In genomic region chr12:118271199-118271598, GRCh38 we compare ENCODE assay signal across 18 cellular contexts.
A peak's percentile ranks its signal among the peaks of the same experiment; 100 is the strongest.
DNase-seq lines count a peak whose midpoint lies in the region; ATAC-seq, FAIRE-seq and TF ChIP-seq lines count a peak whose summit lies in the region.
"Had no signal": no experiment of that assay in that cellular context is flagged by ENCODE, and none has a peak within 500 bp of the region (broad histone marks: within the 10 kb centered on the region; RNA-seq: fewer than 3 reads in every experiment).

No MANE protein-coding gene starts in this region.

- intact Hi-C loops in HepG2 (cut with micrococcal nuclease; ENCODE audit: unreplicated experiment) (no loop called here), right lobe of liver (cut with DNase I) (no loop called here), lower lobe of right lung (cut with DNase I) (no loop called here)

- H3K9me3 Mint-ChIP-seq in type B pancreatic cell: no peaks in the 10 kb centered on the region

- H3K4me1 ChIP-seq in HepG2 (ENCODE audit: insufficient read depth, low read length) (no peaks in the 10 kb centered on the region), right lobe of liver (no peaks in the 10 kb centered on the region), foreskin keratinocyte (peaks cover 16% of the 10 kb centered on the region), lower lobe of right lung (peaks cover 28% of the 10 kb centered on the region)
- H3K4me1 ChIP-seq: BE2C, Peyer's patch had no signal

- in situ Hi-C loops in HepG2 (cut with HindIII; ENCODE audit: extremely low pct_ligation_motif_present, low pct_unique_long_range_greater_than_20kb): no loop called here

- H3K4me3 Mint-ChIP-seq in T-helper 17 cell (no peak overlapping the region), type B pancreatic cell (peak overlapping the region; percentile 12)
- H3K4me3 Mint-ChIP-seq: CD4-positive, CD25-positive, alpha-beta regulatory T cell had no signal

- CTCF ChIA-PET in HepG2 (lab: Yijun Ruan, JAX; ENCODE audit: low intra/inter-chr PET ratio, low total read pairs): no interaction called here

- H3K4me3 ChIP-seq in HepG2 (replicated peaks in 1 of 3; ENCODE audit: insufficient read depth in 1 of 3, low read depth in 2 of 3, low read length in 3 of 3) (no peak overlapping the region), right lobe of liver (no peak overlapping the region), lower lobe of right lung (no peak overlapping the region)
- H3K4me3 ChIP-seq: Peyer's patch had no signal

- TF ChIP-seq CTCF in HepG2 (CRISPR knock-in tag; IDR thresholded peaks at IDR 0.05) (no peak), right lobe of liver (IDR thresholded peaks at IDR 0.05) (no peak), foreskin keratinocyte (conservative IDR thresholded peaks at IDR 0.05) (no peak), type B pancreatic cell (conservative IDR thresholded peaks at IDR 0.05) (no peak), lower lobe of right lung (IDR thresholded peaks at IDR 0.05) (no peak)

- TF ChIP-seq POLR2A in HepG2 (IDR thresholded peaks at IDR 0.05; ENCODE audit: insufficient read depth in 1 of 2, low read depth in 2 of 2, low read length in 2 of 2): no peak
- no peak for TF ChIP-seq POLR2A in right lobe of liver (IDR thresholded peaks at IDR 0.05)

- H3K36me3 ChIP-seq in HepG2 (replicated peaks in 1 of 2; ENCODE audit: control insufficient read depth in 1 of 2, insufficient read depth in 2 of 2, low read length in 2 of 2): no peaks in the 10 kb centered on the region
- no peaks in the 10 kb centered on the region for H3K36me3 ChIP-seq in right lobe of liver
- no peaks in the 10 kb centered on the region for H3K36me3 ChIP-seq in lower lobe of right lung
- H3K36me3 ChIP-seq: BE2C had no signal

- POLR2A ChIA-PET in HepG2 (lab: Yijun Ruan, JAX): no interaction called here

- TF ChIP-seq RAD21 in HepG2 (CRISPR knock-in tag; IDR thresholded peaks at IDR 0.05): no peak

- no peak overlapping the region for H3K27ac ChIP-seq in HepG2 (ENCODE audit: extremely low read length, insufficient read depth, low read length)
- H3K27ac ChIP-seq in right lobe of liver: no peak overlapping the region
- H3K27ac ChIP-seq in foreskin keratinocyte: peak overlapping the region; percentile 18
- H3K27ac ChIP-seq in lower lobe of right lung: no peak overlapping the region
- H3K27ac ChIP-seq: Peyer's patch had no signal

- H2AFZ ChIP-seq in HepG2 (ENCODE audit: low read length): no peak overlapping the region

- 96% methylated on average over 3 of the region's 3 CpGs for WGBS in HepG2 (ENCODE audit: low lambda C conversion rate)
- 95% methylated on average over 3 of the region's 3 CpGs for WGBS in right lobe of liver (ENCODE audit: insufficient coverage, low coverage, low lambda C conversion rate, missing lambda C conversion rate)

- no peaks in the 10 kb centered on the region for H4K20me1 ChIP-seq in HepG2 (ENCODE audit: insufficient read depth, low read length)

- H3K9me3 ChIP-seq in HepG2 (ENCODE audit: low read length) (no peaks in the 10 kb centered on the region), right lobe of liver (no peaks in the 10 kb centered on the region), T-helper 17 cell (ENCODE audit: control insufficient read depth, low read length, poor library complexity, severe bottlenecking) (no peaks in the 10 kb centered on the region), lower lobe of right lung (no peaks in the 10 kb centered on the region)
- H3K9me3 ChIP-seq: BE2C, Peyer's patch had no signal

- H3K27me3 ChIP-seq in HepG2 (ENCODE audit: control insufficient read depth in 1 of 2, insufficient read depth in 2 of 2, low read length in 2 of 2) (no peaks in the 10 kb centered on the region), right lobe of liver (no peaks in the 10 kb centered on the region), foreskin keratinocyte (no peaks in the 10 kb centered on the region), lower lobe of right lung (ENCODE audit: low read depth) (no peaks in the 10 kb centered on the region)
- H3K27me3 ChIP-seq: BE2C, Peyer's patch had no signal

- H3K27ac Mint-ChIP-seq in T-helper 17 cell (peak overlapping the region; percentile 67), type B pancreatic cell (peak overlapping the region; percentile 90)

- H3K36me3 Mint-ChIP-seq in T-helper 17 cell (ENCODE audit: low read depth): no peaks in the 10 kb centered on the region
- no peaks in the 10 kb centered on the region for H3K36me3 Mint-ChIP-seq in type B pancreatic cell

- no peak for FAIRE-seq in HepG2 (lab: Jason Lieb, UNC)
- FAIRE-seq: GM12891 had no signal

- no peak for TF ChIP-seq EP300 in HepG2 (IDR thresholded peaks at IDR 0.05; ENCODE audit: low read depth in 2 of 2, low read length in 2 of 2)
- TF ChIP-seq EP300 in HepG2 (CRISPR knock-in tag; IDR thresholded peaks at IDR 0.05; ENCODE audit: borderline replicate concordance): no peak

- BruUV-seq in HepG2 (replicated peaks; lab: Mats Ljungman, UMichigan): no TSS peak

- DNase-seq in HepG2 (ENCODE audit: low spot score): no peak
- DNase-seq in right lobe of liver: no peak
- DNase-seq in T-helper 17 cell: no peak
- peak; percentile 13 to 43 for DNase-seq in foreskin keratinocyte
- no peak for DNase-seq in type B pancreatic cell (ENCODE audit: extremely low spot score, unreplicated experiment)
- DNase-seq in lower lobe of right lung: no peak
- DNase-seq in middle frontal gyrus (ENCODE audit: extremely low spot score, low spot score): no peak
- DNase-seq: BE2C; CD4-positive, CD25-positive, alpha-beta regulatory T cell; GOT3; KG1; NCI-H1436; NCI-H1930; NCI-H526; Peyer's patch; Right ventricle myocardium superior had no signal

- H3K9ac ChIP-seq in HepG2 (ENCODE audit: insufficient read depth, low read depth, low read length): no peak overlapping the region

- no peak for ATAC-seq in HepG2
- no peak for ATAC-seq in right lobe of liver
- ATAC-seq in T-helper 17 cell: no peak
- ATAC-seq in foreskin keratinocyte: no peak
- ATAC-seq in lower lobe of right lung: no peak
- ATAC-seq in GM19397 (IDR thresholded peaks at IDR 0.05; ENCODE audit: unreplicated experiment): no peak

- H3K27me3 Mint-ChIP-seq in T-helper 17 cell: no peaks in the 10 kb centered on the region
- no peaks in the 10 kb centered on the region for H3K27me3 Mint-ChIP-seq in type B pancreatic cell
- H3K27me3 Mint-ChIP-seq: CD4-positive, CD25-positive, alpha-beta regulatory T cell had no signal

- H3K4me1 Mint-ChIP-seq in T-helper 17 cell (peaks cover 18% of the 10 kb centered on the region), type B pancreatic cell (ENCODE audit: unreplicated experiment) (no peaks in the 10 kb centered on the region)

- H3K4me2 ChIP-seq in HepG2 (ENCODE audit: low read depth, low read length): no peak overlapping the region

- no peaks in the 10 kb centered on the region for H3K79me2 ChIP-seq in HepG2 (ENCODE audit: insufficient read depth, low read length)

TF ChIP-seq in HepG2, 621 proteins besides CTCF, POLR2A, EP300 and RAD21:
- TF ChIP-seq NFE2L2 (IDR thresholded peaks at IDR 0.05; ENCODE audit: low read length): peak; percentile 41; the same call in 1 of the 2 replicates
- no peak for TF ChIP-seq ZNF225 (CRISPR knock-in tag; IDR thresholded peaks at IDR 0.05)

Comparison
In these comparisons a context has a peak if more than half of its experiments do, and no peak if none do; other contexts are left out.
1. DNase-seq: peak in foreskin keratinocyte (2 of 2); none in HepG2 (single experiment), right lobe of liver (0 of 3), T-helper 17 cell (0 of 3), type B pancreatic cell (single experiment), lower lobe of right lung (single experiment) and middle frontal gyrus (single experiment).